Comparison of ENCODE assay signal across 15 cellular contexts in genomic region chr17:66185842-66186241, GRCh38.
DNase-seq lines count a peak whose midpoint lies in the region; ATAC-seq lines count a peak whose summit lies in the region.
"Had no signal": no experiment of that assay in that cellular context is flagged by ENCODE, and none has a peak within 500 bp of the region (broad histone marks: within the 10 kb centered on the region; RNA-seq: fewer than 3 reads in every experiment).

No MANE protein-coding gene starts in this region.

- DNase-seq in NCI-H510A treated with DMSO at 0.1 percent for 48 hours (lab: John Stamatoyannopoulos, UW) (peak; percentile 77), NCI-H510A (lab: John Stamatoyannopoulos, UW) (no peak), NCI-H187 treated with DMSO at 0.1 percent for 48 hours (lab: John Stamatoyannopoulos, UW) (peak; percentile 61), astrocyte of the hippocampus (ENCODE audit: low read depth, low spot score) (peak; percentile 14), retina (peak; percentile 40)
- DNase-seq in stimulated activated CD4-positive, alpha-beta T cell treated with anti-CD3 and anti-CD28 coated beads, Interleukin-4, amount 100 ng/mL, for 4 hours = no peak
- DNase-seq: ACHN; C1 segment of cervical spinal cord; CD4-positive, alpha-beta T cell; DND-41; GDM1; HCEC 1CT; IMR-90 had no signal

- ATAC-seq in HG03521 (IDR thresholded peaks at IDR 0.05; ENCODE audit: unreplicated experiment) (no peak), GM21737 (IDR thresholded peaks at IDR 0.05; ENCODE audit: unreplicated experiment) (no peak)

Comparison
In these comparisons a context has a peak if more than half of its experiments do, and no peak if none do; other contexts are left out.
1. DNase-seq: peak in NCI-H510A treated with DMSO at 0.1 percent for 48 hours (single experiment), NCI-H187 treated with DMSO at 0.1 percent for 48 hours (single experiment), astrocyte of the hippocampus (single experiment) and retina (single experiment); none in NCI-H510A (single experiment) and stimulated activated CD4-positive, alpha-beta T cell treated with anti-CD3 and anti-CD28 coated beads, Interleukin-4, amount 100 ng/mL, for 4 hours (0 of 2).